Comparison of ENCODE assay signal across 8 cellular contexts in genomic region chr1:28885982-28886730, GRCh38. TPM values are rescaled to one million over a fixed set of nuclear protein-coding genes. Genes with fewer than 3 reads are reported as not detected.
DNase-seq lines count a peak whose midpoint lies in the region; ATAC-seq lines count a peak whose summit lies in the region.

No MANE protein-coding gene starts in this region.

- peak overlapping the region; percentile 33 for H3K4me3 ChIP-seq in CD4-positive, CD25-positive, alpha-beta regulatory T cell (ENCODE audit: low read depth, low read length)

- no peak for ATAC-seq in CD4-positive, CD25-positive, alpha-beta regulatory T cell (ENCODE audit: low read depth in 2 of 2)
- ATAC-seq in natural killer cell treated with Interleukin-12 subunit alpha and Interleukin-12 subunit beta and Interleukin-15 and Interleukin-18, amount 100 ng/mL, for 72 hours, result no peak
- no peak for ATAC-seq in HG03342 (IDR thresholded peaks at IDR 0.05; ENCODE audit: unreplicated experiment)
- ATAC-seq in HG03460 (IDR thresholded peaks at IDR 0.05; ENCODE audit: unreplicated experiment), result no peak
- ATAC-seq in left lobe of liver, result no peak

- H3K36me3 Mint-ChIP-seq in CD4-positive, CD25-positive, alpha-beta regulatory T cell, result no peaks in the 10 kb centered on the region
- no peaks in the 10 kb centered on the region for H3K36me3 Mint-ChIP-seq in natural killer cell treated with Interleukin-12 subunit alpha and Interleukin-12 subunit beta and Interleukin-15 and Interleukin-18, amount 100 ng/mL, for 72 hours

- peak overlapping the region; percentile 86 for H3K27ac ChIP-seq in CD4-positive, CD25-positive, alpha-beta regulatory T cell (ENCODE audit: insufficient read depth, low read length, poor library complexity, severe bottlenecking)
- peak overlapping the region; percentile 76 for H3K27ac ChIP-seq in KOPT-K1 (ENCODE audit: low read depth, low read length, poor library complexity, severe bottlenecking)
- H3K27ac ChIP-seq in caudate nucleus (ENCODE audit: low read depth, low read length), result peak overlapping the region; percentile 73

- peak overlapping the region; percentile 69 to 95 (median 87) for H3K27ac Mint-ChIP-seq in CD4-positive, CD25-positive, alpha-beta regulatory T cell
- H3K27ac Mint-ChIP-seq in natural killer cell treated with Interleukin-12 subunit alpha and Interleukin-12 subunit beta and Interleukin-15 and Interleukin-18, amount 100 ng/mL, for 72 hours, result peak overlapping the region; percentile 78 to 86

- peaks cover 15 to 68% (median 47%) of the 10 kb centered on the region in 4 donors for H3K4me1 Mint-ChIP-seq in CD4-positive, CD25-positive, alpha-beta regulatory T cell
- peaks cover 46 to 51% of the 10 kb centered on the region in 2 donors for H3K4me1 Mint-ChIP-seq in natural killer cell treated with Interleukin-12 subunit alpha and Interleukin-12 subunit beta and Interleukin-15 and Interleukin-18, amount 100 ng/mL, for 72 hours (ENCODE audit: low read depth in 2 of 2)

- peaks cover 50% of the 10 kb centered on the region for H3K4me1 ChIP-seq in CD4-positive, CD25-positive, alpha-beta regulatory T cell (ENCODE audit: control insufficient read depth, insufficient read depth, low read length, poor library complexity, severe bottlenecking)

- no peaks in the 10 kb centered on the region for H3K9me3 ChIP-seq in CD4-positive, CD25-positive, alpha-beta regulatory T cell (ENCODE audit: control insufficient read depth in 2 of 2, low read length in 2 of 2)
- H3K9me3 ChIP-seq in KOPT-K1 (ENCODE audit: insufficient read depth, low read length, poor library complexity, severe bottlenecking), result no peaks in the 10 kb centered on the region

- H3K4me3 Mint-ChIP-seq in CD4-positive, CD25-positive, alpha-beta regulatory T cell, result peak overlapping the region; percentile 86 to 95 (median 91)
- peak overlapping the region; percentile 85 for H3K4me3 Mint-ChIP-seq in natural killer cell treated with Interleukin-12 subunit alpha and Interleukin-12 subunit beta and Interleukin-15 and Interleukin-18, amount 100 ng/mL, for 72 hours

- H3K27me3 Mint-ChIP-seq in CD4-positive, CD25-positive, alpha-beta regulatory T cell, result peaks cover 9% of the 10 kb centered on the region
- no peaks in the 10 kb centered on the region for H3K27me3 Mint-ChIP-seq in natural killer cell treated with Interleukin-12 subunit alpha and Interleukin-12 subunit beta and Interleukin-15 and Interleukin-18, amount 100 ng/mL, for 72 hours

- no peaks in the 10 kb centered on the region for H3K36me3 ChIP-seq in CD4-positive, CD25-positive, alpha-beta regulatory T cell (ENCODE audit: control insufficient read depth, insufficient read depth, low read length)
- no peaks in the 10 kb centered on the region for H3K36me3 ChIP-seq in KOPT-K1 (ENCODE audit: insufficient read depth, low read length)

- peak in 1 of 3 donors; percentile 12 for DNase-seq in CD4-positive, CD25-positive, alpha-beta regulatory T cell
- DNase-seq in caudate nucleus (lab: John Stamatoyannopoulos, UW), result no peak
- no peak for DNase-seq in natural killer cell treated with Interleukin-12 subunit alpha and Interleukin-12 subunit beta and Interleukin-15 and Interleukin-18, amount 100 ng/mL, for 72 hours (ENCODE audit: low spot score)
- DNase-seq in NCI-H774 (lab: John Stamatoyannopoulos, UW), result no peak
- no peak for DNase-seq in left lobe of liver (ENCODE audit: low spot score)

- peaks cover 0 to 2% (median 0%) of the 10 kb centered on the region in 7 donors for H3K9me3 Mint-ChIP-seq in CD4-positive, CD25-positive, alpha-beta regulatory T cell
- H3K9me3 Mint-ChIP-seq in natural killer cell treated with Interleukin-12 subunit alpha and Interleukin-12 subunit beta and Interleukin-15 and Interleukin-18, amount 100 ng/mL, for 72 hours, result no peaks in the 10 kb centered on the region

- no peaks in the 10 kb centered on the region for H3K27me3 ChIP-seq in CD4-positive, CD25-positive, alpha-beta regulatory T cell (ENCODE audit: control insufficient read depth, insufficient read depth, low read length)

RNA-seq across cellular contexts. Expression of gene EPB41, which starts 28.2 kb away (rescaled TPM):
- total RNA-seq in CD4-positive, CD25-positive, alpha-beta regulatory T cell, result 309 TPM
- 100 to 1,000 TPM; 118 to 163 (median 140) TPM for polyA plus RNA-seq in CD4-positive, CD25-positive, alpha-beta regulatory T cell
- total RNA-seq in natural killer cell treated with Interleukin-12 subunit alpha and Interleukin-12 subunit beta and Interleukin-15 and Interleukin-18, amount 100 ng/mL, for 72 hours, result 10 to 100 TPM; 50.7 to 60.5 TPM
- total RNA-seq in left lobe of liver, result 35.6 TPM
